8 cellular contexts compared by ENCODE assay signal in genomic region chr1:153677718-153678518, GRCh38. TPM values are rescaled to one million over a fixed set of nuclear protein-coding genes. Genes with fewer than 3 reads are reported as not detected.
DNase-seq lines count a peak whose midpoint lies in the region; ATAC-seq and TF ChIP-seq lines count a peak whose summit lies in the region.

No MANE protein-coding gene starts in this region.

- H3K4me3 Mint-ChIP-seq in neural progenitor cell = peak overlapping the region; percentile 80

- peaks cover 13% of the 10 kb centered on the region for H3F3A ChIP-seq in neural progenitor cell (ENCODE audit: low read depth)

- no peak overlapping the region for H2AFZ ChIP-seq in neural progenitor cell (replicated peaks)

- peak overlapping the region; percentile 82 for H3K9ac ChIP-seq in NT2/D1 (ENCODE audit: insufficient read length, low read depth)
- no peak overlapping the region for H3K9ac ChIP-seq in neural progenitor cell

- H3K27ac Mint-ChIP-seq in neural progenitor cell = no peak overlapping the region

- no peaks in the 10 kb centered on the region for H3K79me2 ChIP-seq in neural progenitor cell (ENCODE audit: low read depth)

- H3K4me1 ChIP-seq in NT2/D1 (ENCODE audit: insufficient read depth, insufficient read length) (peaks cover 16% of the 10 kb centered on the region), foreskin keratinocyte (peaks cover 4% of the 10 kb centered on the region), neural progenitor cell (peaks cover 18% of the 10 kb centered on the region)

- H3K4me2 ChIP-seq in neural progenitor cell = peak overlapping the region; percentile 94

- ATAC-seq in foreskin keratinocyte (no peak), GM19023 (IDR thresholded peaks at IDR 0.05; ENCODE audit: unreplicated experiment) (no peak), HG03095 (IDR thresholded peaks at IDR 0.05; ENCODE audit: unreplicated experiment) (no peak)

- no peaks in the 10 kb centered on the region for H3K36me3 ChIP-seq in NT2/D1 (ENCODE audit: insufficient read depth, insufficient read length, low read length)
- no peaks in the 10 kb centered on the region for H3K36me3 ChIP-seq in neural progenitor cell

- H3K4me3 ChIP-seq in NT2/D1 (ENCODE audit: insufficient read length, low read depth) = peak overlapping the region; percentile 67
- H3K4me3 ChIP-seq in neural progenitor cell = peak overlapping the region; percentile 51

- peaks cover 20% of the 10 kb centered on the region for H3K4me1 Mint-ChIP-seq in neural progenitor cell

- TF ChIP-seq CTCF in GM20000 (IDR thresholded peaks at IDR 0.05; ENCODE audit: extremely low read depth, missing control alignments) (peak; percentile 82), foreskin keratinocyte (conservative IDR thresholded peaks at IDR 0.05) (peak; percentile 88), neural progenitor cell (IDR thresholded peaks at IDR 0.05) (peak; percentile 90)

- no peak overlapping the region for H3K27ac ChIP-seq in foreskin keratinocyte
- H3K27ac ChIP-seq in neural progenitor cell = no peak overlapping the region

- peak; percentile 27 to 28 for DNase-seq in AML-193 (lab: John Stamatoyannopoulos, UW)
- peak; percentile 83 for DNase-seq in GM20000 (ENCODE audit: low spot score)
- peak; percentile 69 for DNase-seq in NT2/D1 (ENCODE audit: low read depth, low spot score)
- DNase-seq in activated T-helper 9 cell treated with anti-CD3 and anti-CD28 coated beads, Interleukin-2, amount 50 U/mL, for 16 hours (ENCODE audit: low read depth) = peak; percentile 20
- peak in 1 of 2 donors; percentile 23 for DNase-seq in foreskin keratinocyte
- peak; percentile 81 for DNase-seq in neural progenitor cell (ENCODE audit: low spot score)

- peaks cover 45% of the 10 kb centered on the region for H3K27me3 Mint-ChIP-seq in neural progenitor cell (ENCODE audit: insufficient read depth, low read depth)

- peaks cover 45% of the 10 kb centered on the region for H3K27me3 ChIP-seq in NT2/D1 (ENCODE audit: insufficient read depth, insufficient read length)
- H3K27me3 ChIP-seq in foreskin keratinocyte = peaks cover 51% of the 10 kb centered on the region
- H3K27me3 ChIP-seq in neural progenitor cell = peaks cover 52% of the 10 kb centered on the region

- peaks cover 2% of the 10 kb centered on the region for H3K9me3 Mint-ChIP-seq in neural progenitor cell

- H4K20me1 ChIP-seq in neural progenitor cell (ENCODE audit: low read depth) = peaks cover 5% of the 10 kb centered on the region

- H3K9me3 ChIP-seq in NT2/D1 (ENCODE audit: insufficient read depth, low read length) = no peaks in the 10 kb centered on the region
- H3K9me3 ChIP-seq in neural progenitor cell (ENCODE audit: low read depth) = no peaks in the 10 kb centered on the region

- peaks cover 2% of the 10 kb centered on the region for H3K36me3 Mint-ChIP-seq in neural progenitor cell

RNA-seq across cellular contexts. Expression of gene NPR1, which starts 0.6 kb away (rescaled TPM):
- total RNA-seq in foreskin keratinocyte (not detected in 2 replicates), neural progenitor cell (ENCODE audit: low replicate concordance) (0.19 and 0.84 TPM in 2 replicates)
- not detected in 2 replicates for polyA plus RNA-seq in foreskin keratinocyte

RNA-seq across cellular contexts. Expression of gene ILF2, which starts 7.1 kb away (rescaled TPM):
- total RNA-seq in foreskin keratinocyte (248 and 264 TPM in 2 replicates), neural progenitor cell (ENCODE audit: low replicate concordance) (474 and 475 TPM in 2 replicates)
- polyA plus RNA-seq in foreskin keratinocyte = 224 and 260 TPM in 2 replicates

RNA-seq across cellular contexts. Expression of gene SNAPIN, which starts 19.4 kb away (rescaled TPM):
- total RNA-seq in foreskin keratinocyte (46.3 and 49.7 TPM in 2 replicates), neural progenitor cell (ENCODE audit: low replicate concordance) (50.1 and 52.4 TPM in 2 replicates)
- 52.8 and 59.4 TPM in 2 replicates for polyA plus RNA-seq in foreskin keratinocyte

RNA-seq across cellular contexts. Expression of gene CHTOP, which starts 44.1 kb away (rescaled TPM):
- total RNA-seq in foreskin keratinocyte = 53.9 and 62.0 TPM in 2 replicates
- polyA plus RNA-seq in foreskin keratinocyte = 70.7 and 82.0 TPM in 2 replicates
- 96.1 and 104 TPM in 2 replicates for total RNA-seq in neural progenitor cell (ENCODE audit: low replicate concordance)

RNA-seq across cellular contexts. Expression of gene S100A1, which starts 49.7 kb away (rescaled TPM):
- total RNA-seq in foreskin keratinocyte = not detected in 2 replicates
- 0.22 TPM in 1 of 2 replicates, not detected in the other for polyA plus RNA-seq in foreskin keratinocyte
- 0.74 TPM in 1 of 2 replicates, not detected in the other for total RNA-seq in neural progenitor cell (ENCODE audit: low replicate concordance)
